In genomic region chr2:105576440-105577241, GRCh38 we compare ENCODE assay signal across 8 cellular contexts.
A peak's percentile ranks its signal among the peaks of the same experiment; 100 is the strongest.
DNase-seq lines count a peak whose midpoint lies in the region; ATAC-seq and TF ChIP-seq lines count a peak whose summit lies in the region.

No MANE protein-coding gene starts in this region.

- no peak for DNase-seq in activated naive CD4-positive, alpha-beta T cell treated with anti-CD3 and anti-CD28 coated beads for 36 hours
- no peak for DNase-seq in activated naive CD4-positive, alpha-beta T cell treated with anti-CD3 and anti-CD28 coated beads, Interleukin-2, amount 50 U/mL, for 16 hours
- DNase-seq in Kasumi-1 (lab: John Stamatoyannopoulos, UW): peak; percentile 46 to 63
- DNase-seq in SJSA1 (ENCODE audit: low read depth in 1 of 2, low spot score in 2 of 2): peak in 1 of 2 experiments; percentile 45
- DNase-seq in dorsolateral prefrontal cortex: no peak
- DNase-seq in memory B cell (ENCODE audit: low spot score in 2 of 2): peak in 1 of 2 donors; percentile 13

- no peaks in the 10 kb centered on the region for H3K27me3 Mint-ChIP-seq in activated naive CD4-positive, alpha-beta T cell treated with anti-CD3 and anti-CD28 coated beads for 36 hours (ENCODE audit: low read depth)
- H3K27me3 Mint-ChIP-seq in memory B cell: peaks cover 12% of the 10 kb centered on the region

- H3K4me3 Mint-ChIP-seq in activated naive CD4-positive, alpha-beta T cell treated with anti-CD3 and anti-CD28 coated beads for 36 hours: no peak overlapping the region
- no peak overlapping the region for H3K4me3 Mint-ChIP-seq in memory B cell

- H3K27me3 ChIP-seq in SJSA1 (replicated peaks): no peaks in the 10 kb centered on the region
- H3K27me3 ChIP-seq in dorsolateral prefrontal cortex: no peaks in the 10 kb centered on the region

- ATAC-seq in memory B cell (ENCODE audit: low read depth) (no peak), GM21423 (IDR thresholded peaks at IDR 0.05; ENCODE audit: unreplicated experiment) (no peak), HG02840 (IDR thresholded peaks at IDR 0.05; ENCODE audit: low FRiP score, unreplicated experiment) (no peak)

- TF ChIP-seq CTCF in dorsolateral prefrontal cortex (IDR thresholded peaks at IDR 0.05 in 54 of 56, conservative IDR thresholded peaks at IDR 0.05 in 2 of 56; ENCODE audit: low read depth in 1 of 56, partially characterized antibody in 56 of 56): peak; percentile 37 to 77 (median 63)

- H3K9me3 ChIP-seq in SJSA1 (replicated peaks): no peaks in the 10 kb centered on the region

- no peaks in the 10 kb centered on the region for H3K36me3 Mint-ChIP-seq in activated naive CD4-positive, alpha-beta T cell treated with anti-CD3 and anti-CD28 coated beads for 36 hours (ENCODE audit: low read depth)
- H3K36me3 Mint-ChIP-seq in memory B cell: no peaks in the 10 kb centered on the region

- no peak overlapping the region for H3K4me3 ChIP-seq in SJSA1
- H3K4me3 ChIP-seq in dorsolateral prefrontal cortex: no peak overlapping the region

- peaks cover 19% of the 10 kb centered on the region for H3K4me1 ChIP-seq in SJSA1 (replicated peaks)

- CTCF ChIA-PET in activated naive CD4-positive, alpha-beta T cell treated with anti-CD3 and anti-CD28 coated beads for 36 hours (lab: Charles Lee): interaction anchor here (0.5 to 4.2 kb wide), 36 partner anchors 11 to 1019 kb away, joined by 3 to 24 read pairs (median 3); no protein-coding TSS in a partner anchor

- H3K36me3 ChIP-seq in SJSA1: no peaks in the 10 kb centered on the region

- peaks cover 16% of the 10 kb centered on the region for H3K4me1 Mint-ChIP-seq in activated naive CD4-positive, alpha-beta T cell treated with anti-CD3 and anti-CD28 coated beads for 36 hours (ENCODE audit: low read depth)
- peaks cover 8% of the 10 kb centered on the region for H3K4me1 Mint-ChIP-seq in memory B cell

- peak overlapping the region; percentile 56 for H3K27ac ChIP-seq in SJSA1
- peak overlapping the region in 52 of 59 donors; percentile 3 to 92 (median 58) for H3K27ac ChIP-seq in dorsolateral prefrontal cortex

- intact Hi-C loops in activated naive CD4-positive, alpha-beta T cell treated with anti-CD3 and anti-CD28 coated beads for 36 hours (cut with micrococcal nuclease): loop anchor here (1.0 to 5.0 kb wide), 8 partner anchors 162 to 966 kb away; no protein-coding TSS in a partner anchor
- intact Hi-C loops in dorsolateral prefrontal cortex (cut with DNase I): loop anchor here (5.0 to 10.0 kb wide), 4 partner anchors 166 to 518 kb away; partner anchors contain the start of gene NCK2 (in 2 of the 2)

- H3K9me3 Mint-ChIP-seq in activated naive CD4-positive, alpha-beta T cell treated with anti-CD3 and anti-CD28 coated beads for 36 hours: no peaks in the 10 kb centered on the region
- no peaks in the 10 kb centered on the region for H3K9me3 Mint-ChIP-seq in memory B cell

- peak overlapping the region; percentile 71 for H3K27ac Mint-ChIP-seq in activated naive CD4-positive, alpha-beta T cell treated with anti-CD3 and anti-CD28 coated beads for 36 hours
- peak overlapping the region; percentile 49 for H3K27ac Mint-ChIP-seq in memory B cell

Comparison
In these comparisons a context has a peak if more than half of its experiments do, and no peak if none do; other contexts are left out.
1. DNase-seq: peak in Kasumi-1 (2 of 2); none in activated naive CD4-positive, alpha-beta T cell treated with anti-CD3 and anti-CD28 coated beads for 36 hours (single experiment), activated naive CD4-positive, alpha-beta T cell treated with anti-CD3 and anti-CD28 coated beads, Interleukin-2, amount 50 U/mL, for 16 hours (single experiment) and dorsolateral prefrontal cortex (0 of 10).